In the genomic region with DNA sequence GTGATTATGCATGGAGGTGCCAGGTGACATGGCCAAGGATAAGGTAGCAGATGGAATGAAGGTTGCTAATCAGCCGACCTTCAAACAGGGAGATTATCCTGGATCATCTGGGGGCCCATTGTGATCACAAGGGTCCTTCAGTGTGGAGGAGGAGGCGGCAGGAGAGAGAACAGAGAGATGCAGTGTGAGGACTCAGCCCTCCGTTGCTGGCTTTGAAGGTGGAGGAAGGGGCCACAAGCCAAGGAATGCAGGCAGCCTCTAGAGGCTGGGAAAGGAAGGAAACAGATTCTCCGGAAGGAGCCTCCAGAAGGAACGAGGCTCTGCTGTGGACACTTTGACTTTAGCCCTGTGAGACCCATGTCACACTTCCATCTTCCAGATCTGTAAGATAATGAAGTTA, we compare ENCODE assay signal across 10 cellular contexts. TPM values are rescaled to one million over a fixed set of nuclear protein-coding genes. Genes with fewer than 3 reads are reported as not detected.
DNase-seq lines count a peak whose midpoint lies in the region; ATAC-seq and TF ChIP-seq lines count a peak whose summit lies in the region.
"Had no signal": no experiment of that assay in that cellular context is flagged by ENCODE, and none has a peak within 500 bp of the region (broad histone marks: within the 10 kb centered on the region; RNA-seq: fewer than 3 reads in every experiment).

No MANE protein-coding gene starts in this region.

- no peak overlapping the region for H3K9ac ChIP-seq in BLaER1 treated with 17β-estradiol and CSF1 and Interleukin-3, amounts not matched to agents 10 nM and 100 nM

- no peaks in the 10 kb centered on the region for H3K9me2 ChIP-seq in GM23338 (ENCODE audit: insufficient read depth)

- peak overlapping the region; percentile 61 to 84 (median 72) for H3K4me2 ChIP-seq in BLaER1 treated with 17β-estradiol and CSF1 and Interleukin-3, amounts not matched to agents 10 nM and 100 nM
- H3K4me2 ChIP-seq in GM23338, result no peak overlapping the region

- ATAC-seq in GM23338, result no peak
- ATAC-seq in naive B cell (ENCODE audit: low read depth in 2 of 2), result no peak
- no peak for ATAC-seq in HG02610 (IDR thresholded peaks at IDR 0.05; ENCODE audit: unreplicated experiment)

- no peak for DNase-seq in GM23338 (ENCODE audit: low spot score)
- no peak for DNase-seq in activated CD4-positive, alpha-beta memory T cell treated with anti-CD3 and anti-CD28 coated beads for 36 hours
- no peak for DNase-seq in naive B cell
- DNase-seq in Kasumi-1 (lab: John Stamatoyannopoulos, UW), result no peak
- no peak for DNase-seq in GM19240 (ENCODE audit: insufficient read length, low spot score)
- DNase-seq in NOMO-1 treated with dmso at 0.1 percent for 144 hours (lab: John Stamatoyannopoulos, UW; ENCODE audit: unreplicated experiment), result no peak
- DNase-seq: glutamatergic neuron had no signal

- H3K4me3 Mint-ChIP-seq in GM23338 (no peak overlapping the region; the same call in 2 of the 3 replicates), naive B cell (peak overlapping the region; percentile 55 to 88 (median 71))
- peak overlapping the region; percentile 80 for H3K4me3 Mint-ChIP-seq in activated CD4-positive, alpha-beta memory T cell treated with anti-CD3 and anti-CD28 coated beads for 36 hours

- TF ChIP-seq CTCF in GM23338 (conservative IDR thresholded peaks at IDR 0.05; ENCODE audit: low read depth in 2 of 2), result no peak

- POLR2A ChIA-PET in activated CD4-positive, alpha-beta memory T cell treated with anti-CD3 and anti-CD28 coated beads for 36 hours (lab: Charles Lee), result interaction anchor here (1.7 kb wide), 1 partner anchor 18 kb away, joined by 4 read pairs; no protein-coding TSS in a partner anchor

- H3K9me3 ChIP-seq in BLaER1 treated with 17β-estradiol and CSF1 and Interleukin-3, amounts not matched to agents 10 nM and 100 nM (replicated peaks in 1 of 11), result peaks cover 0 to 6% (median 0%) of the 10 kb centered on the region in 11 experiments; a peak in 3 of 22 replicates
- H3K9me3 ChIP-seq: ovary had no signal

- H3K4me1 ChIP-seq in BLaER1 treated with 17β-estradiol and CSF1 and Interleukin-3, amounts not matched to agents 10 nM and 100 nM, result peaks cover 42 to 53% (median 46%) of the 10 kb centered on the region in 10 experiments
- peaks cover 10% of the 10 kb centered on the region for H3K4me1 ChIP-seq in GM23338 (ENCODE audit: insufficient read depth)

- H3K36me3 ChIP-seq in BLaER1 treated with 17β-estradiol and CSF1 and Interleukin-3, amounts not matched to agents 10 nM and 100 nM, result no peaks in the 10 kb centered on the region
- no peaks in the 10 kb centered on the region for H3K36me3 ChIP-seq in GM23338 (ENCODE audit: insufficient read depth)
- H3K36me3 ChIP-seq: ovary had no signal

- CTCF ChIA-PET in activated CD4-positive, alpha-beta memory T cell treated with anti-CD3 and anti-CD28 coated beads for 36 hours (lab: Charles Lee), result interaction anchor here (1.8 kb wide), 1 partner anchor 65 kb away, joined by 15 read pairs; no protein-coding TSS in a partner anchor

- peaks cover 19% of the 10 kb centered on the region for H3K4me1 Mint-ChIP-seq in GM23338
- peaks cover 43% of the 10 kb centered on the region for H3K4me1 Mint-ChIP-seq in activated CD4-positive, alpha-beta memory T cell treated with anti-CD3 and anti-CD28 coated beads for 36 hours (ENCODE audit: low read depth)
- H3K4me1 Mint-ChIP-seq in naive B cell, result peaks cover 42 to 76% (median 49%) of the 10 kb centered on the region in 3 donors

- peaks cover 8% of the 10 kb centered on the region; the same call in 2 of the 3 replicates for H3K36me3 Mint-ChIP-seq in GM23338 (ENCODE audit: low read depth)
- H3K36me3 Mint-ChIP-seq in activated CD4-positive, alpha-beta memory T cell treated with anti-CD3 and anti-CD28 coated beads for 36 hours, result peaks cover 4% of the 10 kb centered on the region
- H3K36me3 Mint-ChIP-seq in naive B cell, result peaks cover 0 to 9% of the 10 kb centered on the region in 2 donors

- H3K79me2 ChIP-seq in GM23338 (replicated peaks; ENCODE audit: insufficient read depth), result no peaks in the 10 kb centered on the region

- H3F3A ChIP-seq in GM23338 (replicated peaks; ENCODE audit: low read depth), result no peaks in the 10 kb centered on the region

- no peak overlapping the region for H3K27ac ChIP-seq in BLaER1 treated with 17β-estradiol and CSF1 and Interleukin-3, amounts not matched to agents 10 nM and 100 nM
- H3K27ac ChIP-seq in GM23338 (ENCODE audit: low read depth), result no peak overlapping the region
- H3K27ac ChIP-seq: ovary had no signal

- intact Hi-C loops in activated CD4-positive, alpha-beta memory T cell treated with anti-CD3 and anti-CD28 coated beads for 36 hours (cut with micrococcal nuclease), result loop anchor here (5.0 kb wide), 1 partner anchor 36 kb away; no protein-coding TSS in a partner anchor

- 0 out of 2 replicates have a peak overlapping the region, but pooled peaks have one; percentile 76 for H2AFZ ChIP-seq in GM23338

- H3K4me3 ChIP-seq in BLaER1 treated with 17β-estradiol and CSF1 and Interleukin-3, amounts not matched to agents 10 nM and 100 nM, result no peak overlapping the region
- H3K4me3 ChIP-seq in GM23338, result no peak overlapping the region
- H3K4me3 ChIP-seq: ovary had no signal

- peaks cover 0 to 28% (median 0%) of the 10 kb centered on the region in 11 experiments; a peak in 5 of 22 replicates for H4K20me1 ChIP-seq in BLaER1 treated with 17β-estradiol and CSF1 and Interleukin-3, amounts not matched to agents 10 nM and 100 nM
- no peaks in the 10 kb centered on the region for H4K20me1 ChIP-seq in GM23338 (replicated peaks; ENCODE audit: insufficient read depth)

- H3K27ac Mint-ChIP-seq in GM23338, result no peak overlapping the region
- peak overlapping the region; percentile 92 for H3K27ac Mint-ChIP-seq in activated CD4-positive, alpha-beta memory T cell treated with anti-CD3 and anti-CD28 coated beads for 36 hours
- H3K27ac Mint-ChIP-seq in naive B cell, result peak overlapping the region; percentile 97 to 100 (median 98)

- H3K27me3 ChIP-seq in BLaER1 treated with 17β-estradiol and CSF1 and Interleukin-3, amounts not matched to agents 10 nM and 100 nM, result peaks cover 11 to 52% (median 22%) of the 10 kb centered on the region in 11 experiments; a peak in 20 of 22 replicates
- no peaks in the 10 kb centered on the region for H3K27me3 ChIP-seq in GM23338 (ENCODE audit: insufficient read depth)
- H3K27me3 ChIP-seq: ovary had no signal

- H3K27me3 Mint-ChIP-seq in GM23338 (ENCODE audit: insufficient read depth, low read depth, poor library complexity), result peaks cover 8% of the 10 kb centered on the region
- no peaks in the 10 kb centered on the region for H3K27me3 Mint-ChIP-seq in activated CD4-positive, alpha-beta memory T cell treated with anti-CD3 and anti-CD28 coated beads for 36 hours
- H3K27me3 Mint-ChIP-seq in naive B cell, result no peaks in the 10 kb centered on the region

- H3K9me3 Mint-ChIP-seq in GM23338, result peaks cover 8% of the 10 kb centered on the region
- peaks cover 4% of the 10 kb centered on the region for H3K9me3 Mint-ChIP-seq in activated CD4-positive, alpha-beta memory T cell treated with anti-CD3 and anti-CD28 coated beads for 36 hours
- H3K9me3 Mint-ChIP-seq in naive B cell, result peaks cover 0 to 7% (median 4%) of the 10 kb centered on the region in 7 donors

TF ChIP-seq in GM23338, 12 proteins besides CTCF, POLR2A, EP300 and RAD21 (continues in another document):
- no peak for TF ChIP-seq POLR2AphosphoS5 (IDR thresholded peaks at IDR 0.05; ENCODE audit: low read depth)
- no peak for TF ChIP-seq JUNB (IDR thresholded peaks at IDR 0.05; ENCODE audit: unreplicated experiment)
- TF ChIP-seq EZH2 (IDR thresholded peaks at IDR 0.05; ENCODE audit: low read depth, unreplicated experiment), result no peak
- TF ChIP-seq CREB1 (CRISPR knock-in tag; IDR thresholded peaks at IDR 0.05; ENCODE audit: low read depth), result no peak

RNA-seq across cellular contexts. Expression of a gene that starts 27.4 kb away (rescaled TPM):
- total RNA-seq in GM23338 (2014; rRNA removed; shearing (Covaris generic)), result 21.5 and 22.4 TPM in 2 replicates
- 11.2 and 11.5 TPM in 2 replicates for polyA plus RNA-seq in GM23338 (2016; fragmentation: Nextera tagmentation; extraction: Ambion mirVana)
- total RNA-seq in activated CD4-positive, alpha-beta memory T cell treated with anti-CD3 and anti-CD28 coated beads for 36 hours, result 10 to 100 TPM; 50.7 to 58.0 TPM
- polyA plus RNA-seq in naive B cell (ENCODE audit: low read depth in 6 of 6), result 10 to 100 TPM; 12.3 to 36.9 (median 21.6) TPM

RNA-seq across cellular contexts. Expression of a gene that starts 58.9 kb away (rescaled TPM):
- 5.5 and 6.7 TPM in 2 replicates for total RNA-seq in GM23338 (2014; rRNA removed; shearing (Covaris generic))
- polyA plus RNA-seq in GM23338 (2016; fragmentation: Nextera tagmentation; extraction: Ambion mirVana), result 4.0 and 4.9 TPM in 2 replicates
- 10 to 100 TPM; 10.2 to 14.5 TPM for total RNA-seq in activated CD4-positive, alpha-beta memory T cell treated with anti-CD3 and anti-CD28 coated beads for 36 hours
- polyA plus RNA-seq in naive B cell (ENCODE audit: low read depth in 6 of 6), result 10 to 100 TPM in 4 of 6 donors, 1 to 10 TPM in 2; 7.2 to 21.6 (median 12.3) TPM

RNA-seq across cellular contexts. Expression of a gene that starts 59.9 kb away (rescaled TPM):
- 21.2 and 27.0 TPM in 2 replicates for total RNA-seq in GM23338 (2014; rRNA removed; shearing (Covaris generic))
- polyA plus RNA-seq in GM23338 (2016; fragmentation: Nextera tagmentation; extraction: Ambion mirVana) (6.1 and 7.1 TPM in 2 replicates), naive B cell (ENCODE audit: low read depth in 6 of 6) (10 to 100 TPM in 1 of 6 donors, 1 to 10 TPM in 5; 1.6 to 15.8 (median 9.0) TPM)
- 10 to 100 TPM; 17.1 to 17.3 TPM for total RNA-seq in activated CD4-positive, alpha-beta memory T cell treated with anti-CD3 and anti-CD28 coated beads for 36 hours
